Comparison of ENCODE assay signal across 1 cellular context in genomic region chr7:140435252-140435895, GRCh38.
TF ChIP-seq lines count a peak whose summit lies in the region.

No MANE protein-coding gene starts in this region.

TF ChIP-seq in IMR-90, 13 proteins besides CTCF, POLR2A, EP300 and RAD21:
- no peak for TF ChIP-seq NFE2L2 (IDR thresholded peaks at IDR 0.05; ENCODE audit: low read depth, low read length)
